Comparison of ENCODE assay signal across 9 cellular contexts in genomic region chrX:83845397-83845796, GRCh38. TPM values are rescaled to one million over a fixed set of nuclear protein-coding genes. Genes with fewer than 3 reads are reported as not detected.
DNase-seq lines count a peak whose midpoint lies in the region; ATAC-seq, FAIRE-seq and TF ChIP-seq lines count a peak whose summit lies in the region.
"Had no signal": no experiment of that assay in that cellular context is flagged by ENCODE, and none has a peak within 500 bp of the region (broad histone marks: within the 10 kb centered on the region; RNA-seq: fewer than 3 reads in every experiment).

No MANE protein-coding gene starts in this region.

- no peaks in the 10 kb centered on the region for H3K9me2 ChIP-seq in MM.1S (replicated peaks; ENCODE audit: insufficient read depth, low read length)

- H3K79me2 ChIP-seq in MM.1S (ENCODE audit: low read length), result no peaks in the 10 kb centered on the region

- H3K27me3 ChIP-seq in MM.1S (replicated peaks; ENCODE audit: insufficient read depth, low read length), result no peaks in the 10 kb centered on the region

- no peaks in the 10 kb centered on the region for H3K9me3 ChIP-seq in MM.1S (replicated peaks; ENCODE audit: insufficient read depth, low read length)

- no peak overlapping the region for H2AFZ ChIP-seq in MM.1S (ENCODE audit: low read length)

- H3K4me3 ChIP-seq in MM.1S (ENCODE audit: low read length), result no peak overlapping the region

- no peaks in the 10 kb centered on the region for H4K20me1 ChIP-seq in MM.1S (ENCODE audit: insufficient read depth, low read length)

- TF ChIP-seq POLR2A in GM12891 (IDR thresholded peaks at IDR 0.05; ENCODE audit: low read depth, low read length), result no peak

- POLR2A ChIA-PET in HEK293T (lab: Yijun Ruan, JAX), result no interaction called here

- H3K9ac ChIP-seq in MM.1S (ENCODE audit: low read length), result no peak overlapping the region

- no peak overlapping the region for H3K4me2 ChIP-seq in MM.1S (ENCODE audit: low read depth, low read length)

- CTCF ChIA-PET in HEK293T (lab: Yijun Ruan, JAX), result interaction anchor here (1.2 kb wide), 1 partner anchor 25 kb away, joined by 4 read pairs; no protein-coding TSS in a partner anchor

- H3F3A ChIP-seq in MM.1S (ENCODE audit: insufficient read depth, low read length), result no peaks in the 10 kb centered on the region

- peak; percentile 77 for TF ChIP-seq CTCF in MM.1S (IDR thresholded peaks at IDR 0.05; ENCODE audit: low read length)

- no peak overlapping the region for H3K27ac ChIP-seq in MM.1S (ENCODE audit: low read length)

- DNase-seq in AG08395 (ENCODE audit: low spot score) (peak; percentile 39), GM12891 (ENCODE audit: insufficient read length, low spot score) (no peak), HEK293T (ENCODE audit: extremely low spot score) (peak; percentile 37), MM.1S (peak; percentile 68), globus pallidus (ENCODE audit: low spot score) (peak; percentile 29), urothelium cell line (ENCODE audit: low spot score) (peak; percentile 27)
- no peak for DNase-seq in stimulated activated naive CD4-positive, alpha-beta T cell treated with Interleukin-2 at 50 U/mL for 16 hours (lab: John Stamatoyannopoulos, UW)

- ATAC-seq in SK-N-SH treated with all-trans-retinoic acid at 6 μM for 48 hours, result peak; percentile 87

- FAIRE-seq in GM12891 (lab: Jason Lieb, UNC) (peak; percentile 52), urothelium cell line (lab: Jason Lieb, UNC) (no peak)

- no peaks in the 10 kb centered on the region for H3K36me3 ChIP-seq in MM.1S (replicated peaks; ENCODE audit: insufficient read depth, low read length)

- no peaks in the 10 kb centered on the region for H3K4me1 ChIP-seq in MM.1S (ENCODE audit: low read length)

TF ChIP-seq in GM12891, 5 proteins besides CTCF, POLR2A, EP300 and RAD21:
- TF ChIP-seq PAX5 (IDR thresholded peaks at IDR 0.05; ENCODE audit: insufficient read depth, low read length, severe bottlenecking) (no peak), POLR2AphosphoS5 (IDR thresholded peaks at IDR 0.05; ENCODE audit: low read depth, low read length) (no peak), POU2F2 (IDR thresholded peaks at IDR 0.05; ENCODE audit: low read depth, low read length) (no peak), SPI1 (IDR thresholded peaks at IDR 0.05; ENCODE audit: low read depth, low read length) (no peak), TAF1 (IDR thresholded peaks at IDR 0.05; ENCODE audit: low read depth, low read length) (no peak)

TF ChIP-seq in HEK293T, 16 proteins besides CTCF, POLR2A, EP300 and RAD21:
- TF ChIP-seq PKNOX1 (IDR thresholded peaks at IDR 0.05), result no peak
- no peak for TF ChIP-seq NFRKB (IDR thresholded peaks at IDR 0.05)
- no peak for TF ChIP-seq SP1 (IDR thresholded peaks at IDR 0.05)
- no peak for TF ChIP-seq SUZ12 (IDR thresholded peaks at IDR 0.05)
- no peak for TF ChIP-seq FOXK2 (IDR thresholded peaks at IDR 0.05)
- TF ChIP-seq FOXM1 (IDR thresholded peaks at IDR 0.05; ENCODE audit: borderline replicate concordance), result no peak
- no peak for TF ChIP-seq ARNT (IDR thresholded peaks at IDR 0.05)
- no peak for TF ChIP-seq HDGF (IDR thresholded peaks at IDR 0.05; ENCODE audit: borderline replicate concordance)
- no peak for TF ChIP-seq BHLHE40 (IDR thresholded peaks at IDR 0.05; ENCODE audit: borderline replicate concordance)
- TF ChIP-seq LEF1 (IDR thresholded peaks at IDR 0.05; ENCODE audit: borderline replicate concordance), result no peak
- TF ChIP-seq ZNF384 (IDR thresholded peaks at IDR 0.05), result no peak
- no peak for TF ChIP-seq L3MBTL2 (conservative IDR thresholded peaks at IDR 0.05)

TF ChIP-seq in SK-N-SH treated with all-trans-retinoic acid at 6 μM for 48 hours, 23 proteins besides CTCF, POLR2A, EP300 and RAD21:
- TF ChIP-seq SNAI2 (CRISPR knock-in tag; IDR thresholded peaks at IDR 0.05) (no peak), ZC3H10 (CRISPR knock-in tag; IDR thresholded peaks at IDR 0.05) (no peak), CREB5 (CRISPR knock-in tag; IDR thresholded peaks at IDR 0.05; ENCODE audit: low read depth) (no peak), ZNF565 (CRISPR knock-in tag; conservative IDR thresholded peaks at IDR 0.05; ENCODE audit: low read depth) (no peak), GLIS3 (CRISPR knock-in tag; IDR thresholded peaks at IDR 0.05) (no peak), ZFP3 (CRISPR knock-in tag; IDR thresholded peaks at IDR 0.05) (no peak), TCF4 (CRISPR knock-in tag; IDR thresholded peaks at IDR 0.05; ENCODE audit: borderline replicate concordance) (no peak), OSR1 (CRISPR knock-in tag; IDR thresholded peaks at IDR 0.05) (no peak), PPARA (CRISPR knock-in tag; IDR thresholded peaks at IDR 0.05; ENCODE audit: borderline replicate concordance) (no peak), BACH2 (CRISPR knock-in tag; IDR thresholded peaks at IDR 0.05; ENCODE audit: borderline replicate concordance) (no peak), ARNTL (CRISPR knock-in tag; IDR thresholded peaks at IDR 0.05; ENCODE audit: borderline replicate concordance, low read depth) (no peak), RARB (CRISPR knock-in tag; IDR thresholded peaks at IDR 0.05) (no peak), ESRRG (CRISPR knock-in tag; IDR thresholded peaks at IDR 0.05) (no peak), ISL1 (CRISPR knock-in tag; IDR thresholded peaks at IDR 0.05) (no peak)
- TF ChIP-seq, protein P1, sequence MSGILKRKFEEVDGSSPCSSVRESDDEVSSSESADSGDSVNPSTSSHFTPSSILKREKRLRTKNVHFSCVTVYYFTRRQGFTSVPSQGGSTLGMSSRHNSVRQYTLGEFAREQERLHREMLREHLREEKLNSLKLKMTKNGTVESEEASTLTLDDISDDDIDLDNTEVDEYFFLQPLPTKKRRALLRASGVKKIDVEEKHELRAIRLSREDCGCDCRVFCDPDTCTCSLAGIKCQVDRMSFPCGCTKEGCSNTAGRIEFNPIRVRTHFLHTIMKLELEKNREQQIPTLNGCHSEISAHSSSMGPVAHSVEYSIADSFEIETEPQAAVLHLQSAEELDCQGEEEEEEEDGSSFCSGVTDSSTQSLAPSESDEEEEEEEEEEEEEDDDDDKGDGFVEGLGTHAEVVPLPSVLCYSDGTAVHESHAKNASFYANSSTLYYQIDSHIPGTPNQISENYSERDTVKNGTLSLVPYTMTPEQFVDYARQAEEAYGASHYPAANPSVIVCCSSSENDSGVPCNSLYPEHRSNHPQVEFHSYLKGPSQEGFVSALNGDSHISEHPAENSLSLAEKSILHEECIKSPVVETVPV (CRISPR knock-in tag; IDR thresholded peaks at IDR 0.05), result no peak
- TF ChIP-seq, protein P2, sequence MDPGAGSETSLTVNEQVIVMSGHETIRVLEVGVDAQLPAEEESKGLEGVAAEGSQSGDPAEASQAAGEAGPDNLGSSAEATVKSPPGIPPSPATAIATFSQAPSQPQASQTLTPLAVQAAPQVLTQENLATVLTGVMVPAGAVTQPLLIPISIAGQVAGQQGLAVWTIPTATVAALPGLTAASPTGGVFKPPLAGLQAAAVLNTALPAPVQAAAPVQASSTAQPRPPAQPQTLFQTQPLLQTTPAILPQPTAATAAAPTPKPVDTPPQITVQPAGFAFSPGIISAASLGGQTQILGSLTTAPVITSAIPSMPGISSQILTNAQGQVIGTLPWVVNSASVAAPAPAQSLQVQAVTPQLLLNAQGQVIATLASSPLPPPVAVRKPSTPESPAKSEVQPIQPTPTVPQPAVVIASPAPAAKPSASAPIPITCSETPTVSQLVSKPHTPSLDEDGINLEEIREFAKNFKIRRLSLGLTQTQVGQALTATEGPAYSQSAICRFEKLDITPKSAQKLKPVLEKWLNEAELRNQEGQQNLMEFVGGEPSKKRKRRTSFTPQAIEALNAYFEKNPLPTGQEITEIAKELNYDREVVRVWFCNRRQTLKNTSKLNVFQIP (CRISPR knock-in tag; IDR thresholded peaks at IDR 0.05; ENCODE audit: borderline replicate concordance, low read depth), result no peak
- TF ChIP-seq, protein P3, sequence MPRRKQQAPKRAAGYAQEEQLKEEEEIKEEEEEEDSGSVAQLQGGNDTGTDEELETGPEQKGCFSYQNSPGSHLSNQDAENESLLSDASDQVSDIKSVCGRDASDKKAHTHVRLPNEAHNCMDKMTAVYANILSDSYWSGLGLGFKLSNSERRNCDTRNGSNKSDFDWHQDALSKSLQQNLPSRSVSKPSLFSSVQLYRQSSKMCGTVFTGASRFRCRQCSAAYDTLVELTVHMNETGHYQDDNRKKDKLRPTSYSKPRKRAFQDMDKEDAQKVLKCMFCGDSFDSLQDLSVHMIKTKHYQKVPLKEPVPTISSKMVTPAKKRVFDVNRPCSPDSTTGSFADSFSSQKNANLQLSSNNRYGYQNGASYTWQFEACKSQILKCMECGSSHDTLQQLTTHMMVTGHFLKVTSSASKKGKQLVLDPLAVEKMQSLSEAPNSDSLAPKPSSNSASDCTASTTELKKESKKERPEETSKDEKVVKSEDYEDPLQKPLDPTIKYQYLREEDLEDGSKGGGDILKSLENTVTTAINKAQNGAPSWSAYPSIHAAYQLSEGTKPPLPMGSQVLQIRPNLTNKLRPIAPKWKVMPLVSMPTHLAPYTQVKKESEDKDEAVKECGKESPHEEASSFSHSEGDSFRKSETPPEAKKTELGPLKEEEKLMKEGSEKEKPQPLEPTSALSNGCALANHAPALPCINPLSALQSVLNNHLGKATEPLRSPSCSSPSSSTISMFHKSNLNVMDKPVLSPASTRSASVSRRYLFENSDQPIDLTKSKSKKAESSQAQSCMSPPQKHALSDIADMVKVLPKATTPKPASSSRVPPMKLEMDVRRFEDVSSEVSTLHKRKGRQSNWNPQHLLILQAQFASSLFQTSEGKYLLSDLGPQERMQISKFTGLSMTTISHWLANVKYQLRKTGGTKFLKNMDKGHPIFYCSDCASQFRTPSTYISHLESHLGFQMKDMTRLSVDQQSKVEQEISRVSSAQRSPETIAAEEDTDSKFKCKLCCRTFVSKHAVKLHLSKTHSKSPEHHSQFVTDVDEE (CRISPR knock-in tag; IDR thresholded peaks at IDR 0.05), result no peak

RNA-seq across cellular contexts. Expression of gene CYLC1, which starts 15.5 kb away (rescaled TPM):
- not detected for polyA plus RNA-seq in GM12891 (2012; ENCODE audit: low read depth, missing spikeins)
- polyA plus RNA-seq: IgD-negative memory B cell had no signal

Comparison
In these comparisons a context has a peak if more than half of its experiments do, and no peak if none do; other contexts are left out.
1. DNase-seq: peak in AG08395 (single experiment), HEK293T (single experiment), MM.1S (single experiment), globus pallidus (single experiment) and urothelium cell line (single experiment); none in GM12891 (single experiment) and stimulated activated naive CD4-positive, alpha-beta T cell treated with Interleukin-2 at 50 U/mL for 16 hours (single experiment).